ENCODE assay signal across 26 cellular contexts in genomic region chr20:62458256-62459251, GRCh38. TPM values are rescaled to one million over a fixed set of nuclear protein-coding genes. Genes with fewer than 3 reads are reported as not detected.
"Had no signal": no experiment of that assay in that cellular context is flagged by ENCODE, and none has a peak within 500 bp of the region (broad histone marks: within the 10 kb centered on the region; RNA-seq: fewer than 3 reads in every experiment).

No MANE protein-coding gene starts in this region.

- H3K4me3 ChIP-seq: pancreas, sigmoid colon, smooth muscle cell, upper lobe of right lung had no signal

- FAIRE-seq: pancreas had no signal

- H3K27me3 ChIP-seq: pancreas had no signal

- H3K4me1 ChIP-seq: pancreas, sigmoid colon, upper lobe of right lung had no signal

- DNase-seq: activated CD4-positive, alpha-beta T cell treated with anti-CD3 and anti-CD28 coated beads, Interleukin-2, amount 10 ng/mL, durations not matched to agents 24 days and 14 days; activated CD8-positive, alpha-beta memory T cell treated with anti-CD3 and anti-CD28 coated beads, Interleukin-2, amount 10 ng/mL, durations not matched to agents 7 days and 5 days; activated CD8-positive, alpha-beta T cell treated with anti-CD3 and anti-CD28 coated beads for 36 hours; activated gamma-delta T cell treated with Interleukin-2 at 50 U/mL for 16 hours; activated T-cell treated with anti-CD3 and anti-CD28 coated beads for 4 hours; anterior cingulate cortex; effector CD4-positive, alpha-beta T cell; foreskin melanocyte; immature natural killer cell; kidney glomerular epithelial cell; left ventricle myocardium superior; mammary epithelial cell; midbrain; natural killer cell; pancreas; sigmoid colon; stimulated activated CD4-positive, alpha-beta T cell treated with anti-CD3 and anti-CD28 coated beads, Interleukin-15, amount 100 ng/mL, for 24 hours; stimulated activated CD8-positive, alpha-beta memory T cell treated with anti-CD3 and anti-CD28 coated beads, Interleukin-4, amount 100 ng/mL, for 48 hours; stimulated activated naive B cell treated with anti-CD40 and anti-IgM and Interleukin-4, amounts not matched to agents 10 μg/mL and 1 μg/mL and 100 μg/mL, for 72 hours; T-helper 9 cell; upper lobe of right lung had no signal

- H3K36me3 ChIP-seq: pancreas, sigmoid colon, upper lobe of right lung had no signal

- H3K9me3 ChIP-seq: pancreas, sigmoid colon, upper lobe of right lung had no signal

- H3K27ac ChIP-seq: pancreas, sigmoid colon, upper lobe of right lung had no signal

RNA-seq across cellular contexts. Expression of gene GATA5, which starts 17.2 kb away (rescaled TPM):
- total RNA-seq: activated CD4-positive, alpha-beta T cell treated with anti-CD3 and anti-CD28 coated beads, Interleukin-2, amount 10 ng/mL, durations not matched to agents 24 days and 14 days; activated CD8-positive, alpha-beta memory T cell treated with anti-CD3 and anti-CD28 coated beads, Interleukin-2, amount 10 ng/mL, durations not matched to agents 7 days and 5 days; activated CD8-positive, alpha-beta T cell treated with anti-CD3 and anti-CD28 coated beads for 36 hours; mammary epithelial cell; natural killer cell; subcutaneous adipose tissue; T-helper 1 cell treated with Interleukin-12 subunit alpha and Interleukin-12 subunit beta and Interleukin-4 antibody, amounts not matched to agents 30 ng/mL and 1 ng/mL, for 36 hours had no signal
- polyA plus RNA-seq: immature natural killer cell, mammary epithelial cell had no signal

RNA-seq across cellular contexts. Expression of gene RBBP8NL, which starts 31.2 kb away (rescaled TPM):
- total RNA-seq: activated CD4-positive, alpha-beta T cell treated with anti-CD3 and anti-CD28 coated beads, Interleukin-2, amount 10 ng/mL, durations not matched to agents 24 days and 14 days; activated CD8-positive, alpha-beta memory T cell treated with anti-CD3 and anti-CD28 coated beads, Interleukin-2, amount 10 ng/mL, durations not matched to agents 7 days and 5 days; activated CD8-positive, alpha-beta T cell treated with anti-CD3 and anti-CD28 coated beads for 36 hours; cardiac septum; left ventricle myocardium superior; natural killer cell; pulmonary artery endothelial cell; sigmoid colon; subcutaneous adipose tissue; T-helper 1 cell treated with Interleukin-12 subunit alpha and Interleukin-12 subunit beta and Interleukin-4 antibody, amounts not matched to agents 30 ng/mL and 1 ng/mL, for 36 hours had no signal
- polyA plus RNA-seq: immature natural killer cell, smooth muscle cell had no signal
